ENCODE assay signal across 15 cellular contexts in genomic region chr7:20596653-20597052, GRCh38. TPM values are rescaled to one million over a fixed set of nuclear protein-coding genes. Genes with fewer than 3 reads are reported as not detected.
A peak's percentile ranks its signal among the peaks of the same experiment; 100 is the strongest.
DNase-seq lines count a peak whose midpoint lies in the region; ATAC-seq and TF ChIP-seq lines count a peak whose summit lies in the region.
"Had no signal": no experiment of that assay in that cellular context is flagged by ENCODE, and none has a peak within 500 bp of the region (broad histone marks: within the 10 kb centered on the region; RNA-seq: fewer than 3 reads in every experiment).

No MANE protein-coding gene starts in this region.

- H3K36me3 ChIP-seq in GM23248 (ENCODE audit: low read depth) = no peaks in the 10 kb centered on the region
- H3K36me3 ChIP-seq in smooth muscle cell (ENCODE audit: low read depth) = no peaks in the 10 kb centered on the region
- H3K36me3 ChIP-seq in heart right ventricle = no peaks in the 10 kb centered on the region
- H3K36me3 ChIP-seq in uterus = no peaks in the 10 kb centered on the region
- H3K36me3 ChIP-seq: sigmoid colon had no signal

- no peaks in the 10 kb centered on the region for H3K9me2 ChIP-seq in GM23248 (ENCODE audit: insufficient read depth)

- no peak for TF ChIP-seq POLR2A in uterus (IDR thresholded peaks at IDR 0.05)

- 0 to 2% methylated on average over 1 of the region's 1 CpG for WGBS in GM23248 (ENCODE audit: low coverage in 1 of 2, low lambda C conversion rate in 2 of 2, missing lambda C conversion rate in 2 of 2), 2 experiments
- WGBS in smooth muscle cell (ENCODE audit: low lambda C conversion rate) = 25% methylated on average over 1 of the region's 1 CpG
- 64 to 72% methylated on average over 1 of the region's 1 CpG for WGBS in heart right ventricle, 2 donors

- H3K9me3 ChIP-seq in GM23248 (ENCODE audit: low read depth) = no peaks in the 10 kb centered on the region
- no peaks in the 10 kb centered on the region for H3K9me3 ChIP-seq in smooth muscle cell (replicated peaks; ENCODE audit: low read depth)
- H3K9me3 ChIP-seq in heart right ventricle = no peaks in the 10 kb centered on the region
- H3K9me3 ChIP-seq in uterus = no peaks in the 10 kb centered on the region
- H3K9me3 ChIP-seq: sigmoid colon had no signal

- H3K27me3 ChIP-seq in GM23248 (replicated peaks; ENCODE audit: insufficient read depth) (0 out of 2 replicates have a peak, but pooled peaks cover 5% of the 10 kb centered on the region), smooth muscle cell (ENCODE audit: low read depth) (no peaks in the 10 kb centered on the region), heart right ventricle (peaks cover 0 to 22% (median 0%) of the 10 kb centered on the region in 7 donors), uterus (no peaks in the 10 kb centered on the region)
- H3K27me3 ChIP-seq: sigmoid colon had no signal

- DNase-seq in GM23248 (peak; percentile 93), SK-MEL-5 (ENCODE audit: low read depth, low spot score) (peak; percentile 84), fibroblast of peridontal ligament (ENCODE audit: extremely low read depth) (peak; percentile 74), smooth muscle cell (lab: John Stamatoyannopoulos, UW; ENCODE audit: unreplicated experiment) (no peak), heart right ventricle (no peak), uterus (no peak), NCI-H774 (lab: John Stamatoyannopoulos, UW) (no peak)
- no peak for DNase-seq in activated CD8-positive, alpha-beta T cell treated with anti-CD3 and anti-CD28 coated beads for 36 hours
- DNase-seq: activated B cell treated with CpG ODN at 0.5 μM for 24 hours, NCI-H1694, NCI-H69, sigmoid colon had no signal

- no peaks in the 10 kb centered on the region for H4K20me1 ChIP-seq in GM23248 (ENCODE audit: insufficient read depth)
- H4K20me1 ChIP-seq in smooth muscle cell (ENCODE audit: low read depth) = no peaks in the 10 kb centered on the region

- POLR2A ChIA-PET in activated CD8-positive, alpha-beta T cell treated with anti-CD3 and anti-CD28 coated beads for 36 hours (lab: Charles Lee) = no interaction called here

- in situ Hi-C loops in GM23248 (cut with MboI) (loop anchor here (10.0 to 25.0 kb wide), 3 partner anchors 434 to 852 kb away; no protein-coding TSS in a partner anchor), SK-MEL-5 (cut with HindIII; ENCODE audit: low pct_unique_long_range_greater_than_20kb, low sequenced_read_pairs) (no loop called here)

- H3K4me3 ChIP-seq in GM23248 (no peak overlapping the region), smooth muscle cell (no peak overlapping the region), heart right ventricle (no peak overlapping the region), uterus (no peak overlapping the region)
- H3K4me3 ChIP-seq: sigmoid colon had no signal

- no peak overlapping the region for H3K4me3 Mint-ChIP-seq in activated CD8-positive, alpha-beta T cell treated with anti-CD3 and anti-CD28 coated beads for 36 hours
- H3K4me3 Mint-ChIP-seq: activated B cell treated with CpG ODN at 0.5 μM for 24 hours, brain had no signal

- H2AFZ ChIP-seq in GM23248 (no peak overlapping the region), smooth muscle cell (ENCODE audit: low read depth) (no peak overlapping the region)

- H3K27ac ChIP-seq in GM23248 (no peak overlapping the region), smooth muscle cell (ENCODE audit: low read depth) (peak overlapping the region; percentile 53), heart right ventricle (no peak overlapping the region), uterus (no peak overlapping the region)
- H3K27ac ChIP-seq: sigmoid colon had no signal

- no peak overlapping the region for H3K27ac Mint-ChIP-seq in activated CD8-positive, alpha-beta T cell treated with anti-CD3 and anti-CD28 coated beads for 36 hours
- H3K27ac Mint-ChIP-seq: activated B cell treated with CpG ODN at 0.5 μM for 24 hours had no signal

- TF ChIP-seq CTCF in smooth muscle cell (IDR thresholded peaks at IDR 0.05; ENCODE audit: borderline replicate concordance, insufficient read depth, poor library complexity, severe bottlenecking) (no peak), heart right ventricle (IDR thresholded peaks at IDR 0.05) (no peak), uterus (IDR thresholded peaks at IDR 0.05) (no peak)
- TF ChIP-seq CTCF in activated CD8-positive, alpha-beta T cell treated with anti-CD3 and anti-CD28 coated beads for 36 hours (IDR thresholded peaks at IDR 0.05) = no peak

- intact Hi-C loops in heart right ventricle (cut with DNase I) (loop anchor here (2.0 to 10.0 kb wide), 11 partner anchors 262 to 886 kb away; partner anchors contain the start of gene ITGB8 (in 2 of the 10)), uterus (cut with DNase I; ENCODE audit: low total_unique reads) (no loop called here)
- intact Hi-C loops in activated CD8-positive, alpha-beta T cell treated with anti-CD3 and anti-CD28 coated beads for 36 hours (cut with micrococcal nuclease) = no loop called here

- CTCF ChIA-PET in activated CD8-positive, alpha-beta T cell treated with anti-CD3 and anti-CD28 coated beads for 36 hours (lab: Charles Lee) = interaction anchor here (0.8 to 5.1 kb wide), 5 partner anchors 842 to 884 kb away, joined by 3 to 105 read pairs (median 6); partner anchors contain the start of gene POLR1F

- no peak for ATAC-seq in heart right ventricle
- no peak for ATAC-seq in activated CD8-positive, alpha-beta T cell treated with anti-CD3 and anti-CD28 coated beads for 36 hours

- H3K79me2 ChIP-seq in GM23248 (ENCODE audit: insufficient read depth) = no peaks in the 10 kb centered on the region
- no peaks in the 10 kb centered on the region for H3K79me2 ChIP-seq in smooth muscle cell (ENCODE audit: low read depth)

- H3K27me3 Mint-ChIP-seq in activated CD8-positive, alpha-beta T cell treated with anti-CD3 and anti-CD28 coated beads for 36 hours = peaks cover 6% of the 10 kb centered on the region

- H3K4me2 ChIP-seq in GM23248 (ENCODE audit: unreplicated experiment) (no peak overlapping the region), smooth muscle cell (peak overlapping the region; percentile 17)

- H3K36me3 Mint-ChIP-seq in activated CD8-positive, alpha-beta T cell treated with anti-CD3 and anti-CD28 coated beads for 36 hours (ENCODE audit: low read depth) = no peaks in the 10 kb centered on the region
- H3K36me3 Mint-ChIP-seq: brain had no signal

- H3K9me3 Mint-ChIP-seq in activated CD8-positive, alpha-beta T cell treated with anti-CD3 and anti-CD28 coated beads for 36 hours = no peaks in the 10 kb centered on the region
- H3K9me3 Mint-ChIP-seq: activated B cell treated with CpG ODN at 0.5 μM for 24 hours, brain had no signal

- no peaks in the 10 kb centered on the region for H3K4me1 Mint-ChIP-seq in activated CD8-positive, alpha-beta T cell treated with anti-CD3 and anti-CD28 coated beads for 36 hours (ENCODE audit: low read depth)

- no peak overlapping the region for H3K9ac ChIP-seq in GM23248
- H3K9ac ChIP-seq in smooth muscle cell (ENCODE audit: low read depth) = peak overlapping the region; percentile 11

- peaks cover 15% of the 10 kb centered on the region for H3K4me1 ChIP-seq in GM23248 (ENCODE audit: insufficient read depth)
- peaks cover 11% of the 10 kb centered on the region for H3K4me1 ChIP-seq in smooth muscle cell (ENCODE audit: low read depth)
- H3K4me1 ChIP-seq in heart right ventricle = peaks cover 0 to 7% (median 0%) of the 10 kb centered on the region in 9 donors
- H3K4me1 ChIP-seq in uterus = no peaks in the 10 kb centered on the region

- H3F3A ChIP-seq in GM23248 (ENCODE audit: insufficient read depth) (peaks cover 11% of the 10 kb centered on the region), smooth muscle cell (ENCODE audit: low read depth) (no peaks in the 10 kb centered on the region)

RNA-seq across cellular contexts. Expression of gene ABCB5, which starts 18.8 kb away (rescaled TPM):
- not detected in 2 replicates for total RNA-seq in GM23248 (2014; rRNA removed; shearing (Covaris generic))
- polyA plus RNA-seq in GM23248 (2016; fragmentation: Nextera tagmentation; extraction: Ambion mirVana) (not detected in 2 replicates), smooth muscle cell (not detected in 2 replicates), heart right ventricle (not detected)
- 73.8 and 78.9 TPM in 2 replicates for total RNA-seq in SK-MEL-5 (2014; rRNA removed; shearing (Covaris generic))
- 25.6 and 31.9 TPM in 2 replicates for polyA plus RNA-seq in SK-MEL-5 (2015; cell fraction: cytosol; rRNA removed)
- 42.4 and 46.6 TPM in 2 replicates for polyA plus RNA-seq in SK-MEL-5 (2015; cell fraction: nucleus; rRNA removed)
- total RNA-seq in smooth muscle cell (not detected in 2 replicates), heart right ventricle (not detected), uterus (under 1 TPM in 1 of 4 donors, not detected in 3; 0.24 TPM)
- total RNA-seq in activated CD8-positive, alpha-beta T cell treated with anti-CD3 and anti-CD28 coated beads for 36 hours = not detected
- total RNA-seq: activated B cell treated with CpG ODN at 0.5 μM for 24 hours, H1, temporal lobe had no signal
- polyA plus RNA-seq: H1 had no signal

Comparison
In these comparisons a context has a peak if more than half of its experiments do, and no peak if none do; other contexts are left out.
1. DNase-seq: peak in GM23248 (single experiment), SK-MEL-5 (single experiment) and fibroblast of peridontal ligament (single experiment); none in smooth muscle cell (single experiment), heart right ventricle (0 of 2), uterus (0 of 2), activated CD8-positive, alpha-beta T cell treated with anti-CD3 and anti-CD28 coated beads for 36 hours (single experiment) and NCI-H774 (single experiment).
2. RNA of gene ABCB5, which starts 18.8 kb away (total RNA-seq): 73.8 to 78.9 TPM in SK-MEL-5; not detected in heart right ventricle, not detected in GM23248, not detected in smooth muscle cell, 0.24 TPM in uterus and not detected in activated CD8-positive, alpha-beta T cell treated with anti-CD3 and anti-CD28 coated beads for 36 hours; every median in the first group is over 10 times any median in the second.
3. intact Hi-C loops: an anchor here in heart right ventricle (2.0 to 10.0 kb wide); none called in uterus and activated CD8-positive, alpha-beta T cell treated with anti-CD3 and anti-CD28 coated beads for 36 hours.